ENCODE assay signal across 11 cellular contexts in the genomic region with DNA sequence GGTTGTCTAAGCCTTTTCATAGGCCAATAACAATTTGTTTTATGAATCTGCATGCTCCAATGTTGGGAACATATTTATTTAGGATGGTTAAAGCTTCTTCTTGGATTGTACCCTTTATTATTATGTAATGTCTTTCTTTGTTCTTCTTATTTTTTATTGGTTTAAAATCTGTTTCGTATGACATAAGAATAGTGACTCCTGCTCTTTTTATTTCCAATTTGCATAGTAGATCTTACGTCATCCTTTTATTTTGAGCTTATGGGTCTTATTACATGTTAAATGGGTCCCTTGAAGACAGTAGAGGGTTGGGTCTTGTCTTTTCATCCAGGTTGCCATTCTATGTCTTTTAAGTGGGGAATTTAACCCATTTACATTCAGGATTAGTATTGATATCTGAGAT.
"Had no signal": no experiment of that assay in that cellular context is flagged by ENCODE, and none has a peak within 500 bp of the region (broad histone marks: within the 10 kb centered on the region; RNA-seq: fewer than 3 reads in every experiment).

No MANE protein-coding gene starts in this region.

- H3K27ac ChIP-seq: GM23248 had no signal

- H3K4me3 ChIP-seq: GM23248, GM23338, HAP-1 had no signal

- H3K36me3 ChIP-seq: HAP-1 had no signal

- H3K4me1 ChIP-seq: HAP-1 had no signal

- H2AFZ ChIP-seq: GM23248, GM23338 had no signal

- H3K9me3 ChIP-seq: HAP-1 had no signal

- H3K9ac ChIP-seq: GM23248 had no signal

- H3K4me2 ChIP-seq: GM23338 had no signal

- ATAC-seq: GM23338, HCT116 had no signal

- FAIRE-seq: H1, H54 had no signal

- DNase-seq: GOT3, H7, H9, HCEC 1CT, HFFc6 had no signal
